ENCODE assay signal across 10 cellular contexts in the genomic region with DNA sequence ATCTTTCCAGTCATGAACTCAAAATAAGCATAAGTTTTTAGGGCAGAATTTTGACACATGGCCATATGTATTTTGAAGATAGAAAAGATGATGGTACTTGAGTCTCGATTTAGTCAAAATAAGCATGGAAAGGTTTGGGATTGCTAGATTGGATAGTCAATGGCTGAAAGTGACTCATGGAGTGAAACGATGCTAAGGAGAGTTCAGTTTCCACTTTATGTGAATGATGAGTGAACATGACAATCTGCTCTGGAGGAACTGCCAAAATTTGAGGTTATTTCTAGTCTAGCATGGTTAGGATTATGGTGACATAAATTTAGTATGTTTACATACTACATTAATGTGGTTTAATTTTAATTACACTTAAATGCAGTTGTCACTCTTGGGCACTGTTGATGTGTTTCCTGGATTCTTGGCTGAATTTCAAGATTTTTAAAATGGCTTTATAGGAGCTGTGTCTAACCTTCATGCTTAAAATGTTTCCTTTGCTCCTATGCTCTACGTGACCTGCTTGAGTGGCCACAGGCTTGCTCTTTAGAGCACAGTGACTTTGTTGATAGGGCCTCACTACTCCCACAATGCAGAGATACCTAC. TPM values are rescaled to one million over a fixed set of nuclear protein-coding genes. Genes with fewer than 3 reads are reported as not detected.
DNase-seq lines count a peak whose midpoint lies in the region; ATAC-seq, FAIRE-seq and TF ChIP-seq lines count a peak whose summit lies in the region.
"Had no signal": no experiment of that assay in that cellular context is flagged by ENCODE, and none has a peak within 500 bp of the region (broad histone marks: within the 10 kb centered on the region; RNA-seq: fewer than 3 reads in every experiment).

No MANE protein-coding gene starts in this region.

- peaks cover 39% of the 10 kb centered on the region for H3K4me1 Mint-ChIP-seq in activated CD4-positive, alpha-beta T cell treated with anti-CD3 and anti-CD28 coated beads for 36 hours
- H3K4me1 Mint-ChIP-seq in osteocyte (ENCODE audit: unreplicated experiment): peaks cover 15% of the 10 kb centered on the region

- H3K9me3 ChIP-seq in PC-3 (ENCODE audit: low read length) (no peaks in the 10 kb centered on the region), pancreas (no peaks in the 10 kb centered on the region)
- H3K9me3 ChIP-seq: BLaER1 had no signal

- peaks cover 35% of the 10 kb centered on the region for H3K36me3 ChIP-seq in PC-3 (ENCODE audit: low read depth, low read length)
- peaks cover under 1 to 41% (median 28%) of the 10 kb centered on the region in 3 donors for H3K36me3 ChIP-seq in pancreas

- CTCF ChIA-PET in activated CD4-positive, alpha-beta T cell treated with anti-CD3 and anti-CD28 coated beads for 36 hours (lab: Charles Lee): no interaction called here
- CTCF ChIA-PET in PC-3 (lab: Charles Lee): no interaction called here

- H3K36me3 Mint-ChIP-seq in activated CD4-positive, alpha-beta T cell treated with anti-CD3 and anti-CD28 coated beads for 36 hours (ENCODE audit: low read depth): peaks cover 37% of the 10 kb centered on the region
- peaks cover 31% of the 10 kb centered on the region for H3K36me3 Mint-ChIP-seq in osteocyte (ENCODE audit: unreplicated experiment)

- no peaks in the 10 kb centered on the region for H3K9me3 Mint-ChIP-seq in activated CD4-positive, alpha-beta T cell treated with anti-CD3 and anti-CD28 coated beads for 36 hours (ENCODE audit: low read depth)
- H3K9me3 Mint-ChIP-seq in osteocyte (ENCODE audit: unreplicated experiment): peaks cover 11% of the 10 kb centered on the region

- no peaks in the 10 kb centered on the region for H3K79me2 ChIP-seq in PC-3 (ENCODE audit: low read length)

- H3K27ac ChIP-seq in PC-3 (ENCODE audit: low read length) (no peak overlapping the region), pancreas (no peak overlapping the region)
- H3K27ac ChIP-seq: BLaER1 had no signal

- H3K27me3 Mint-ChIP-seq in activated CD4-positive, alpha-beta T cell treated with anti-CD3 and anti-CD28 coated beads for 36 hours: no peaks in the 10 kb centered on the region
- no peaks in the 10 kb centered on the region for H3K27me3 Mint-ChIP-seq in osteocyte (ENCODE audit: unreplicated experiment)

- peaks cover 17% of the 10 kb centered on the region for H3F3A ChIP-seq in PC-3 (ENCODE audit: low read length, unreplicated experiment)

- FAIRE-seq in pancreas (lab: Jason Lieb, UNC): peak; percentile 68

- TF ChIP-seq CTCF in PC-3 (conservative IDR thresholded peaks at IDR 0.05; ENCODE audit: low read depth, low read length) (no peak), choroid plexus epithelial cell (conservative IDR thresholded peaks at IDR 0.05; ENCODE audit: low read depth, low read length) (no peak), pancreas (IDR thresholded peaks at IDR 0.05) (no peak), osteocyte (IDR thresholded peaks at IDR 0.05) (no peak)

- peak overlapping the region; percentile 70 for H3K27ac Mint-ChIP-seq in activated CD4-positive, alpha-beta T cell treated with anti-CD3 and anti-CD28 coated beads for 36 hours
- no peak overlapping the region for H3K27ac Mint-ChIP-seq in osteocyte (ENCODE audit: unreplicated experiment)

- H2AFZ ChIP-seq in PC-3 (ENCODE audit: low read length): no peak overlapping the region

- BruUV-seq in PC-3 (replicated peaks; lab: Mats Ljungman, UMichigan): no TSS peak

- H3K4me1 ChIP-seq in PC-3 (ENCODE audit: insufficient read depth, low read length): no peaks in the 10 kb centered on the region
- H3K4me1 ChIP-seq in pancreas: no peaks in the 10 kb centered on the region
- H3K4me1 ChIP-seq: BLaER1 had no signal

- no peaks in the 10 kb centered on the region for H3K9me2 ChIP-seq in PC-3 (replicated peaks; ENCODE audit: low read length)

- no peak overlapping the region for H3K4me3 ChIP-seq in PC-3 (ENCODE audit: low read length)
- no peak overlapping the region for H3K4me3 ChIP-seq in choroid plexus epithelial cell (ENCODE audit: low read depth, low read length)
- H3K4me3 ChIP-seq in pancreas: no peak overlapping the region
- H3K4me3 ChIP-seq: BLaER1 had no signal

- no peak overlapping the region for H3K9ac ChIP-seq in PC-3 (ENCODE audit: low read length)
- H3K9ac ChIP-seq: BLaER1 had no signal

- 65 to 83% methylated on average over 3 of the region's 3 CpGs for WGBS in pancreas, 2 donors

- POLR2A ChIA-PET in activated CD4-positive, alpha-beta T cell treated with anti-CD3 and anti-CD28 coated beads for 36 hours (lab: Charles Lee): interaction anchor here (1.0 kb wide), 1 partner anchor 32 kb away, joined by 3 read pairs; no protein-coding TSS in a partner anchor
- POLR2A ChIA-PET in PC-3 (lab: Charles Lee; ENCODE audit: unreplicated experiment): no interaction called here

- no peak overlapping the region for H3K4me2 ChIP-seq in PC-3 (ENCODE audit: low read length)
- H3K4me2 ChIP-seq: BLaER1 had no signal

- H4K20me1 ChIP-seq in PC-3 (ENCODE audit: low read length): peaks cover 48% of the 10 kb centered on the region

- peak; percentile 60 for ATAC-seq in activated CD4-positive, alpha-beta T cell treated with anti-CD3 and anti-CD28 coated beads for 36 hours
- ATAC-seq in PC-3: peak; percentile 23; the same call in 1 of the 2 replicates
- ATAC-seq in pancreas: peak in 2 of 4 donors; percentile 21 to 24

- H3K27me3 ChIP-seq in PC-3 (ENCODE audit: low read length) (no peaks in the 10 kb centered on the region), pancreas (no peaks in the 10 kb centered on the region)
- H3K27me3 ChIP-seq: BLaER1 had no signal

- H3K4me3 Mint-ChIP-seq in activated CD4-positive, alpha-beta T cell treated with anti-CD3 and anti-CD28 coated beads for 36 hours: no peak overlapping the region
- H3K4me3 Mint-ChIP-seq in osteocyte (ENCODE audit: unreplicated experiment): no peak overlapping the region

- intact Hi-C loops in activated CD4-positive, alpha-beta T cell treated with anti-CD3 and anti-CD28 coated beads for 36 hours (cut with DNase I, micrococcal nuclease): loop anchor here (1.0 to 5.0 kb wide), 3 partner anchors 14 to 91 kb away; no protein-coding TSS in a partner anchor
- intact Hi-C loops in PC-3 (cut with micrococcal nuclease) (loop anchor here (5.0 kb wide), 1 partner anchor 86 kb away; no protein-coding TSS in a partner anchor), pancreas (cut with DNase I) (no loop called here), head of caudate nucleus (cut with DNase I) (no loop called here)

- no peak for DNase-seq in activated CD4-positive, alpha-beta T cell treated with anti-CD3 and anti-CD28 coated beads for 36 hours
- no peak for DNase-seq in activated CD4-positive, alpha-beta T cell treated with anti-CD3 and anti-CD28 coated beads, Interleukin-2, amount 50 U/mL, for 1 hour
- DNase-seq in PC-3 (peak; percentile 9), choroid plexus epithelial cell (ENCODE audit: low read depth) (peak; percentile 16), pancreas (no peak), activated gamma-delta T cell treated with Interleukin-2 at 50 U/mL for 16 hours (no peak), head of caudate nucleus (no peak), osteocyte (ENCODE audit: extremely low spot score, unreplicated experiment) (no peak)
- DNase-seq: NCI-H187 had no signal

RNA-seq across cellular contexts. Expression of a gene that starts 17.1 kb away (rescaled TPM):
- 100 to 1,000 TPM; 118 to 207 TPM for total RNA-seq in activated CD4-positive, alpha-beta T cell treated with anti-CD3 and anti-CD28 coated beads for 36 hours
- 167 and 185 TPM in 2 replicates for total RNA-seq in PC-3 (2014; rRNA removed)
- total RNA-seq in pancreas: 100 to 1,000 TPM in 3 of 6 donors, 10 to 100 TPM in 3; 53.2 to 142 (median 102) TPM
- 10 to 100 TPM; 23.2 to 72.0 TPM for polyA plus RNA-seq in pancreas
- total RNA-seq in osteocyte: 212 and 215 TPM in 2 replicates

Comparison
In these comparisons a context has a peak if more than half of its experiments do, and no peak if none do; other contexts are left out.
1. DNase-seq: peak in PC-3 (single experiment) and choroid plexus epithelial cell (single experiment); none in activated CD4-positive, alpha-beta T cell treated with anti-CD3 and anti-CD28 coated beads for 36 hours (single experiment), activated CD4-positive, alpha-beta T cell treated with anti-CD3 and anti-CD28 coated beads, Interleukin-2, amount 50 U/mL, for 1 hour (single experiment), pancreas (0 of 6), activated gamma-delta T cell treated with Interleukin-2 at 50 U/mL for 16 hours (single experiment), head of caudate nucleus (0 of 42) and osteocyte (single experiment).
2. intact Hi-C loops: an anchor here in activated CD4-positive, alpha-beta T cell treated with anti-CD3 and anti-CD28 coated beads for 36 hours (1.0 to 5.0 kb wide) and PC-3 (5.0 kb wide); none called in pancreas and head of caudate nucleus.